8 cellular contexts compared by ENCODE assay signal in the genomic region with DNA sequence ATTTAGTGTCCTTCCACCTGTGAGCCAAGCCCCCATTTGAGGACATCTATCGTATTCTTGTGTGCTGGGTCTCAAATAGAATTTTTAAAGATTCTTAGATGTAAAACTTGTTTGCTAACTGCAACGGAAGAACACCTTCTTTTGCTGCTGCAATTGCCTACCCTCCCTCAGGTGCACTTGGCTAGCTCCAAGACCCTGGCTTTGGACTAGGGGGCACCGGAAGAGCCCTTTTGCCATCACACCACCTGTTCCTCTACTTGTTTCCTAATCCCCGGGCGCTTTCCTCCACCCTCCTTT. TPM values are rescaled to one million over a fixed set of nuclear protein-coding genes. Genes with fewer than 3 reads are reported as not detected.
DNase-seq lines count a peak whose midpoint lies in the region; ATAC-seq and TF ChIP-seq lines count a peak whose summit lies in the region.

No MANE protein-coding gene starts in this region.

- no peaks in the 10 kb centered on the region for H3K27me3 Mint-ChIP-seq in activated naive CD4-positive, alpha-beta T cell treated with anti-CD3 and anti-CD28 coated beads, Interleukin-2, amount 50 U/mL, for 24 hours
- H3K27me3 Mint-ChIP-seq in activated CD8-positive, alpha-beta T cell treated with anti-CD3 and anti-CD28 coated beads, Interleukin-2, amount 10 ng/mL, durations not matched to agents 7 days and 5 days (ENCODE audit: low read depth): no peaks in the 10 kb centered on the region

- WGBS in tibial nerve, 2 donors: 13 to 15% methylated on average over 5 of the region's 5 CpGs

- H3K27ac Mint-ChIP-seq in activated naive CD4-positive, alpha-beta T cell treated with anti-CD3 and anti-CD28 coated beads, Interleukin-2, amount 50 U/mL, for 24 hours: peak overlapping the region; percentile 41
- H3K27ac Mint-ChIP-seq in activated CD8-positive, alpha-beta T cell treated with anti-CD3 and anti-CD28 coated beads, Interleukin-2, amount 10 ng/mL, durations not matched to agents 7 days and 5 days: peak overlapping the region; percentile 98

- peak overlapping the region; percentile 93 for H3K4me3 Mint-ChIP-seq in activated naive CD4-positive, alpha-beta T cell treated with anti-CD3 and anti-CD28 coated beads, Interleukin-2, amount 50 U/mL, for 24 hours
- peak overlapping the region; percentile 95 for H3K4me3 Mint-ChIP-seq in activated CD8-positive, alpha-beta T cell treated with anti-CD3 and anti-CD28 coated beads, Interleukin-2, amount 10 ng/mL, durations not matched to agents 7 days and 5 days

- no peaks in the 10 kb centered on the region for H3K9me3 Mint-ChIP-seq in activated naive CD4-positive, alpha-beta T cell treated with anti-CD3 and anti-CD28 coated beads, Interleukin-2, amount 50 U/mL, for 24 hours
- H3K9me3 Mint-ChIP-seq in activated CD8-positive, alpha-beta T cell treated with anti-CD3 and anti-CD28 coated beads, Interleukin-2, amount 10 ng/mL, durations not matched to agents 7 days and 5 days (ENCODE audit: insufficient read depth): no peaks in the 10 kb centered on the region

- no peak for TF ChIP-seq EP300 in tibial nerve (IDR thresholded peaks at IDR 0.05)

- TF ChIP-seq POLR2A in tibial nerve (IDR thresholded peaks at IDR 0.05): no peak

- CTCF ChIA-PET in activated CD8-positive, alpha-beta T cell treated with anti-CD3 and anti-CD28 coated beads, Interleukin-2, amount 10 ng/mL, durations not matched to agents 7 days and 5 days (lab: Charles Lee): interaction anchor here (0.9 to 3.1 kb wide), 10 partner anchors 11 to 575 kb away, joined by 3 to 37 read pairs (median 4); partner anchors contain the start of genes CEP85, DHDDS and UBXN11

- H3K4me1 ChIP-seq in tibial nerve: peaks cover 0 to 45% (median 28%) of the 10 kb centered on the region in 4 donors

- peak overlapping the region in 3 of 4 donors; percentile 72 to 99 (median 90) for H3K4me3 ChIP-seq in tibial nerve

- H3K9me3 ChIP-seq in tibial nerve: no peaks in the 10 kb centered on the region

- POLR2A ChIA-PET in activated CD8-positive, alpha-beta T cell treated with anti-CD3 and anti-CD28 coated beads, Interleukin-2, amount 10 ng/mL, durations not matched to agents 7 days and 5 days (lab: Charles Lee): interaction anchor here (0.6 to 3.8 kb wide), 6 partner anchors 18 to 237 kb away, joined by 3 to 24 read pairs (median 5); partner anchors contain the start of gene DHDDS

- peaks cover 16% of the 10 kb centered on the region for H3K36me3 Mint-ChIP-seq in activated naive CD4-positive, alpha-beta T cell treated with anti-CD3 and anti-CD28 coated beads, Interleukin-2, amount 50 U/mL, for 24 hours
- H3K36me3 Mint-ChIP-seq in activated CD8-positive, alpha-beta T cell treated with anti-CD3 and anti-CD28 coated beads, Interleukin-2, amount 10 ng/mL, durations not matched to agents 7 days and 5 days (ENCODE audit: low read depth): peaks cover 62% of the 10 kb centered on the region

- peak overlapping the region in 2 of 4 donors; percentile 100 for H3K27ac ChIP-seq in tibial nerve

- TF ChIP-seq CTCF in tibial nerve (IDR thresholded peaks at IDR 0.05): no peak

- DNase-seq in activated naive CD4-positive, alpha-beta T cell treated with Interleukin-2 at 50 U/mL for 16 hours: no peak
- no peak for DNase-seq in activated CD8-positive, alpha-beta T cell treated with anti-CD3 and anti-CD28 coated beads, Interleukin-2, amount 10 ng/mL, durations not matched to agents 7 days and 5 days
- DNase-seq in inferior parietal cortex (ENCODE audit: extremely low spot score) (peak; percentile 10), tibial nerve (ENCODE audit: low spot score in 2 of 2) (no peak), SIG-M5 treated with dmso at 0.1 percent for 504 hours (lab: John Stamatoyannopoulos, UW; ENCODE audit: unreplicated experiment) (no peak)

- ATAC-seq in activated CD8-positive, alpha-beta T cell treated with anti-CD3 and anti-CD28 coated beads, Interleukin-2, amount 10 ng/mL, durations not matched to agents 7 days and 5 days: no peak
- ATAC-seq in HG03159 (IDR thresholded peaks at IDR 0.05; ENCODE audit: unreplicated experiment) (no peak), HG02588 (IDR thresholded peaks at IDR 0.05; ENCODE audit: unreplicated experiment) (no peak)

- H3K27me3 ChIP-seq in tibial nerve: no peaks in the 10 kb centered on the region

- peaks cover 40% of the 10 kb centered on the region for H3K4me1 Mint-ChIP-seq in activated naive CD4-positive, alpha-beta T cell treated with anti-CD3 and anti-CD28 coated beads, Interleukin-2, amount 50 U/mL, for 24 hours
- H3K4me1 Mint-ChIP-seq in activated CD8-positive, alpha-beta T cell treated with anti-CD3 and anti-CD28 coated beads, Interleukin-2, amount 10 ng/mL, durations not matched to agents 7 days and 5 days (ENCODE audit: low read depth): peaks cover 35% of the 10 kb centered on the region

- H3K36me3 ChIP-seq in tibial nerve: peaks cover 5 to 56% (median 10%) of the 10 kb centered on the region in 3 donors

RNA-seq across cellular contexts. Expression of gene HMGN2, which starts 1.1 kb away (rescaled TPM):
- 1,000 to 10,000 TPM; 1,268 to 1,303 TPM for total RNA-seq in activated CD8-positive, alpha-beta T cell treated with anti-CD3 and anti-CD28 coated beads, Interleukin-2, amount 10 ng/mL, durations not matched to agents 7 days and 5 days
- 100 to 1,000 TPM; 165 to 237 (median 207) TPM for total RNA-seq in tibial nerve

RNA-seq across cellular contexts. Expression of gene DHDDS, which starts 39.0 kb away (rescaled TPM):
- 10 to 100 TPM; 48.3 to 49.5 TPM for total RNA-seq in activated CD8-positive, alpha-beta T cell treated with anti-CD3 and anti-CD28 coated beads, Interleukin-2, amount 10 ng/mL, durations not matched to agents 7 days and 5 days
- 10 to 100 TPM; 24.7 to 45.4 (median 32.8) TPM for total RNA-seq in tibial nerve

RNA-seq across cellular contexts. Expression of gene RPS6KA1, which starts 58.4 kb away (rescaled TPM):
- total RNA-seq in activated CD8-positive, alpha-beta T cell treated with anti-CD3 and anti-CD28 coated beads, Interleukin-2, amount 10 ng/mL, durations not matched to agents 7 days and 5 days: 100 to 1,000 TPM; 179 to 193 TPM
- total RNA-seq in tibial nerve: 10 to 100 TPM; 10.7 to 37.2 (median 13.5) TPM

Comparison
In these comparisons a context has a peak if more than half of its experiments do, and no peak if none do; other contexts are left out.
1. RNA of gene HMGN2, which starts 1.1 kb away (total RNA-seq): 1,268 to 1,303 TPM in activated CD8-positive, alpha-beta T cell treated with anti-CD3 and anti-CD28 coated beads, Interleukin-2, amount 10 ng/mL, durations not matched to agents 7 days and 5 days; 165 to 237 TPM in tibial nerve; every median in the first group is over 4 times any median in the second.
2. RNA of gene RPS6KA1, which starts 58.4 kb away (total RNA-seq): 179 to 193 TPM in activated CD8-positive, alpha-beta T cell treated with anti-CD3 and anti-CD28 coated beads, Interleukin-2, amount 10 ng/mL, durations not matched to agents 7 days and 5 days; 10.7 to 37.2 TPM in tibial nerve; every median in the first group is over 4 times any median in the second.